Comparison of ENCODE assay signal across 25 cellular contexts in the genomic region with DNA sequence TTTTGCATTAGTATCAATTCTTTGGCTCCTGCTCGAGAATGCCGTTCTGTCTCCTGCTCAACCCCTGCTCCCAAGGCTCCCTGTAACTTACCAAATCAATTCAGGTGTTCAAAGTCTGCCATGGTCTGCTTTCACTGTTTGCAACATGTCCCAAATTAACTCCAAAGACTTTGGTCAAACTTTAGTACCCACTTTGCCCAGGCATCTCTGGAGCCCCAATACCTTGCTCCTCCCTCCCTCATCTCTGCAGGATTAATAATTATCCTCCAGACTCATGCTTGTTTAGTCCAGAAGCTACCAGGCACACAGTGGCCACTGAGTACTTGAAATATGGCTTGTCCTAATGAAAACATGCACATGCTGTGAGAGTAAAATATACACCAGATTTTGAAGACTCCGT.
"Had no signal": no experiment of that assay in that cellular context is flagged by ENCODE, and none has a peak within 500 bp of the region (broad histone marks: within the 10 kb centered on the region; RNA-seq: fewer than 3 reads in every experiment).

No MANE protein-coding gene starts in this region.

- H3K27ac Mint-ChIP-seq: activated B cell treated with CpG ODN at 0.5 μM for 24 hours; activated CD4-positive, alpha-beta T cell treated with anti-CD3 and anti-CD28 coated beads, Interleukin-2, amount 10 ng/mL, durations not matched to agents 24 days and 14 days; activated CD8-positive, alpha-beta memory T cell treated with anti-CD3 and anti-CD28 coated beads, Interleukin-2, amount 10 ng/mL, durations not matched to agents 7 days and 5 days; activated naive CD4-positive, alpha-beta T cell treated with anti-CD3 and anti-CD28 coated beads, Interleukin-2, amount 50 U/mL, for 72 hours; activated T-cell treated with anti-CD3 and anti-CD28 coated beads, Interleukin-2, amount 50 U/mL, for 24 hours; activated T-helper 1 cell treated with anti-CD3 and anti-CD28 coated beads, Interleukin-12 subunit alpha, Interleukin-12 subunit beta, Interleukin-2, Interleukin-4 antibody, amounts not matched to agents 30 ng/mL and 10 ng/mL and 1 ng/mL, durations not matched to agents 14 hours and 24 hours and 36 hours had no signal

- H3K4me3 Mint-ChIP-seq: activated B cell treated with CpG ODN at 0.5 μM for 24 hours; activated CD4-positive, alpha-beta T cell treated with anti-CD3 and anti-CD28 coated beads, Interleukin-2, amount 10 ng/mL, durations not matched to agents 24 days and 14 days; activated CD8-positive, alpha-beta memory T cell treated with anti-CD3 and anti-CD28 coated beads, Interleukin-2, amount 10 ng/mL, durations not matched to agents 7 days and 5 days; activated T-cell treated with anti-CD3 and anti-CD28 coated beads, Interleukin-2, amount 50 U/mL, for 24 hours; activated T-helper 1 cell treated with anti-CD3 and anti-CD28 coated beads, Interleukin-12 subunit alpha, Interleukin-12 subunit beta, Interleukin-2, Interleukin-4 antibody, amounts not matched to agents 30 ng/mL and 10 ng/mL and 1 ng/mL, durations not matched to agents 14 hours and 24 hours and 36 hours; T-helper 17 cell had no signal

- H3K36me3 ChIP-seq: brain microvascular endothelial cell, MG63 had no signal

- H3K27me3 Mint-ChIP-seq: activated B cell treated with CpG ODN at 0.5 μM for 24 hours; activated CD4-positive, alpha-beta T cell treated with anti-CD3 and anti-CD28 coated beads, Interleukin-2, amount 10 ng/mL, durations not matched to agents 24 days and 14 days; activated CD8-positive, alpha-beta memory T cell treated with anti-CD3 and anti-CD28 coated beads, Interleukin-2, amount 10 ng/mL, durations not matched to agents 7 days and 5 days; activated T-cell treated with anti-CD3 and anti-CD28 coated beads, Interleukin-2, amount 50 U/mL, for 24 hours; T-helper 17 cell had no signal

- H3K4me1 Mint-ChIP-seq: activated B cell treated with CpG ODN at 0.5 μM for 24 hours; activated CD8-positive, alpha-beta memory T cell treated with anti-CD3 and anti-CD28 coated beads, Interleukin-2, amount 10 ng/mL, durations not matched to agents 7 days and 5 days had no signal

- H3K27ac ChIP-seq: brain microvascular endothelial cell, cardiac muscle cell, KMS-11 had no signal

- H3K9me3 ChIP-seq: MG63 had no signal

- H3K4me3 ChIP-seq: cardiac muscle cell, MG63 had no signal

- ATAC-seq: activated CD8-positive, alpha-beta memory T cell treated with anti-CD3 and anti-CD28 coated beads, Interleukin-2, amount 10 ng/mL, durations not matched to agents 7 days and 5 days; activated naive CD4-positive, alpha-beta T cell treated with anti-CD3 and anti-CD28 coated beads, Interleukin-2, amount 50 U/mL, for 72 hours; T-helper 17 cell had no signal

- H3K27me3 ChIP-seq: brain microvascular endothelial cell, cardiac muscle cell, MG63 had no signal

- H3K9ac ChIP-seq: KMS-11 had no signal

- H3K9me3 Mint-ChIP-seq: activated B cell treated with CpG ODN at 0.5 μM for 24 hours; activated CD4-positive, alpha-beta T cell treated with anti-CD3 and anti-CD28 coated beads, Interleukin-2, amount 10 ng/mL, durations not matched to agents 24 days and 14 days; activated naive CD4-positive, alpha-beta T cell treated with anti-CD3 and anti-CD28 coated beads, Interleukin-2, amount 50 U/mL, for 72 hours; activated T-cell treated with anti-CD3 and anti-CD28 coated beads, Interleukin-2, amount 50 U/mL, for 24 hours; activated T-helper 1 cell treated with anti-CD3 and anti-CD28 coated beads, Interleukin-12 subunit alpha, Interleukin-12 subunit beta, Interleukin-2, Interleukin-4 antibody, amounts not matched to agents 30 ng/mL and 10 ng/mL and 1 ng/mL, durations not matched to agents 14 hours and 24 hours and 36 hours had no signal

- DNase-seq: activated B cell treated with CpG ODN at 0.5 μM for 24 hours; activated CD4-positive, alpha-beta T cell treated with anti-CD3 and anti-CD28 coated beads for 1 hour; activated CD4-positive, alpha-beta T cell treated with anti-CD3 and anti-CD28 coated beads, Interleukin-2, amount 10 ng/mL, durations not matched to agents 24 days and 14 days; activated CD4-positive, alpha-beta T cell treated with anti-CD3 and anti-CD28 coated beads, Interleukin-2, amount 50 U/mL, for 48 hours; activated CD8-positive, alpha-beta memory T cell treated with anti-CD3 and anti-CD28 coated beads, Interleukin-2, amount 10 ng/mL, durations not matched to agents 7 days and 5 days; activated effector memory CD4-positive, alpha-beta T cell treated with Interleukin-2 at 50 U/mL for 16 hours; activated naive CD4-positive, alpha-beta T cell treated with Interleukin-2 at 50 U/mL for 16 hours; activated T-cell treated with anti-CD3 and anti-CD28 coated beads, Interleukin-2, amount 50 U/mL, for 24 hours; brain microvascular endothelial cell; MG63; NCI-H1105; NCI-H1436; NCI-H1694 treated with DMSO at 0.1 percent for 48 hours; NCI-H2029 treated with DMSO at 0.1 percent for 48 hours; NCI-H345; NCI-H510A; NCI-H526 treated with DMSO at 0.1 percent for 48 hours; NCI-H82; SIG-M5; T-helper 17 cell; T-helper 9 cell had no signal
